Comparison of ENCODE assay signal across 2 cellular contexts in the genomic region with DNA sequence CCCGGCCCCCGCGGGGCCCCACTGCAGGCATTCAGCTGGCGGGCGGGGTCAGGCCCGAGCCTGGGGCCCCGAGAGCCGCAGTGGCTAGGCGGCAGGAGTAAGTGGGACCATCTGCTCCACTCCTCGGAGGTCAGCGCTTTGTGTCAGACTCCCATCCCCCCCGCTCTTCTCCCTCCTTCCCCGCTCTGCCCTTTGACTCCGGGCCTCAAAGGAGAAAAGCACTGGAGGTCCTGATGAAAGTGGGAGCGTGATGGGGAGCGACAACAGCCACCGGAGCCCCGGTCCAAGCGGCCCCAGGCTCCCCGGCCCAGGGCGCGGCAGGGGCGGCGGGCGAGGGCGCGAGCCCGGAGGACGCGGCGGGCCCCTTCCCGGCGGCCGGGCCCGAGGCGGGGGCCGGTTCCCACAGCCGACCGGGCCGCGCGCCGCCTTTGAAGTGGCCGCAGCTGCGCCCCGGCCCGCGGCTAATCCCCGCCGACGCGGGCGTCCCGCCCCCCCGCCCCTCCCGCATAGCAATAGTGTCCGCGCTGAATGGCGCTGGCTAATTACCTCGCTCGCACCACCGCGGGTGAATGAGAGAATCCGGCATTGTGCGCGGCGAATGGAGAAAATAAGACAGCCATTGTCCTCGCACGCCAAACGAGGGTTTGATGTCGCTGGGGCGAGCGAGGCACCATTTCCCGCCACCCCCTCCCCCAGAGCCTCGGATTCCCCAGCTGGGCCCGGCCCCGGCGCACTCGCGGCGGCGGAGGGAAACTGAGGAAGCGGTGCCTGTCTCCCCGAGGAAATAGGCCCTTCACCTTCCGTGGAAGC.
TF ChIP-seq lines count a peak whose summit lies in the region.

No MANE protein-coding gene starts in this region.

TF ChIP-seq in SK-N-SH, 30 proteins besides CTCF, POLR2A, EP300 and RAD21:
- TF ChIP-seq IRF3 (IDR thresholded peaks at IDR 0.05; ENCODE audit: low read depth, low read length) (no peak), FOXJ3 (CRISPR knock-in tag; IDR thresholded peaks at IDR 0.05) (no peak), POLR2AphosphoS5 (IDR thresholded peaks at IDR 0.05; ENCODE audit: low read depth, low read length) (no peak), TAF1 (IDR thresholded peaks at IDR 0.05; ENCODE audit: borderline replicate concordance, low read depth, low read length) (no peak), RFX5 (IDR thresholded peaks at IDR 0.05; ENCODE audit: low read length) (no peak), JUND (IDR thresholded peaks at IDR 0.05) (no peak), NRF1 (IDR thresholded peaks at IDR 0.05; ENCODE audit: low read depth, low read length) (no peak), MEF2A (IDR thresholded peaks at IDR 0.05; ENCODE audit: borderline replicate concordance, low read depth) (no peak), YY1 (IDR thresholded peaks at IDR 0.05; ENCODE audit: low read depth) (no peak), EZH2phosphoT487 (IDR thresholded peaks at IDR 0.05; ENCODE audit: borderline replicate concordance, low read depth) (no peak), FOXM1 (IDR thresholded peaks at IDR 0.05; ENCODE audit: low read depth) (no peak), RXRA (IDR thresholded peaks at IDR 0.05; ENCODE audit: borderline replicate concordance, low read depth) (no peak)

TF ChIP-seq in SK-N-SH treated with all-trans-retinoic acid at 6 μM for 48 hours, 23 proteins besides CTCF, POLR2A, EP300 and RAD21 (continued from another document):
- TF ChIP-seq CSRNP3 (CRISPR knock-in tag; IDR thresholded peaks at IDR 0.05) = no peak
- TF ChIP-seq ZNF565 (CRISPR knock-in tag; conservative IDR thresholded peaks at IDR 0.05; ENCODE audit: low read depth) = no peak
- TF ChIP-seq ISL1 (CRISPR knock-in tag; IDR thresholded peaks at IDR 0.05) = no peak
- no peak for TF ChIP-seq BACH2 (CRISPR knock-in tag; IDR thresholded peaks at IDR 0.05; ENCODE audit: borderline replicate concordance)
- no peak for TF ChIP-seq ZFP3 (CRISPR knock-in tag; IDR thresholded peaks at IDR 0.05)
- no peak for TF ChIP-seq TSHZ2 (CRISPR knock-in tag; IDR thresholded peaks at IDR 0.05)
- TF ChIP-seq CSDC2 (CRISPR knock-in tag; IDR thresholded peaks at IDR 0.05) = no peak
- no peak for TF ChIP-seq PATZ1 (CRISPR knock-in tag; IDR thresholded peaks at IDR 0.05; ENCODE audit: borderline replicate concordance)
- TF ChIP-seq TOX (CRISPR knock-in tag; IDR thresholded peaks at IDR 0.05; ENCODE audit: borderline replicate concordance) = no peak
- TF ChIP-seq ZC3H10 (CRISPR knock-in tag; IDR thresholded peaks at IDR 0.05) = no peak
- no peak for TF ChIP-seq POU6F1 (CRISPR knock-in tag; IDR thresholded peaks at IDR 0.05; ENCODE audit: borderline replicate concordance, low read depth)
- no peak for TF ChIP-seq ZNF8 (CRISPR knock-in tag; IDR thresholded peaks at IDR 0.05)
- TF ChIP-seq TCF4 (CRISPR knock-in tag; IDR thresholded peaks at IDR 0.05; ENCODE audit: borderline replicate concordance) = no peak
